9 cellular contexts compared by ENCODE assay signal in the genomic region with DNA sequence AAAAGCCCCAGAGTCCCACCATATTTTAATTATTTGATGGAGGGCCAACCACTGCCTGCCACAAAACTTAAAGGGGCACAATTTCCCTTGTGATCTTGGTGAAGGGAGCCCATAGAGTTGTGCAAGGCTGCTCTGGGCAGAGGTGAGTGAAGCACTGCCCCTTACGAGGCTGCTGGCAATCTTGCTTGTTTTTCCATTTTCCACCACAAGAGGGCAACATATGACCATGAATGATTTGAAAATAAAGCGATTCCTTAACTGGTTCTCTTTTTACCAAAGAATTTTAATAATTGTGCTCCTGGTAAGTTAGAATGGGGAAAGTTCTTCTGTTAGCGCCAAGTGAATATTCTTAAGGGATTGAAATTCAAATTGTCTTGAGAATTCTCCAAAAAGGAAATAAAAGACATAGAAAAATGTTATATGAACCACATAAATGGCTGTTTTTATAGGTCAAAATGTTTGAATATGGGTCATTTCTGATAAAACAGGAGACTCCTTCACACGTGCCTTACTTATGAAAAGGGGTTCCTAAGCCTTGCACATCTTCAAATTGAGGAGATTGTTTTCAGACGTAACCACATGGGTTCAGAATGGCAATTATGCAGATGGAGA. TPM values are rescaled to one million over a fixed set of nuclear protein-coding genes. Genes with fewer than 3 reads are reported as not detected.
DNase-seq lines count a peak whose midpoint lies in the region; ATAC-seq, FAIRE-seq and TF ChIP-seq lines count a peak whose summit lies in the region.
"Had no signal": no experiment of that assay in that cellular context is flagged by ENCODE, and none has a peak within 500 bp of the region (broad histone marks: within the 10 kb centered on the region; RNA-seq: fewer than 3 reads in every experiment).

No MANE protein-coding gene starts in this region.

- DNase-seq in D721Med (ENCODE audit: insufficient read length, low spot score) = no peak
- peak; percentile 89 for DNase-seq in NAMALWA (ENCODE audit: low spot score)
- peak; percentile 43 for DNase-seq in SW480 (ENCODE audit: low spot score)
- peak; percentile 48 for DNase-seq in activated naive CD8-positive, alpha-beta T cell treated with anti-CD3 and anti-CD28 coated beads, Interleukin-2, amount 50 U/mL, for 24 hours
- peak in 1 of 2 donors; percentile 60 for DNase-seq in heart right ventricle
- DNase-seq in sigmoid colon = peak; percentile 73
- no peak for DNase-seq in GF-D8 (lab: John Stamatoyannopoulos, UW)

- no peak for FAIRE-seq in D721Med (lab: Jason Lieb, UNC)

- H3K36me3 ChIP-seq in heart right ventricle = no peaks in the 10 kb centered on the region
- no peaks in the 10 kb centered on the region for H3K36me3 ChIP-seq in sigmoid colon

- H3K36me3 Mint-ChIP-seq in activated naive CD8-positive, alpha-beta T cell treated with anti-CD3 and anti-CD28 coated beads, Interleukin-2, amount 50 U/mL, for 24 hours (ENCODE audit: low read depth) = no peaks in the 10 kb centered on the region
- H3K36me3 Mint-ChIP-seq: activated naive CD8-positive, alpha-beta T cell had no signal

- no peak overlapping the region for H3K4me3 Mint-ChIP-seq in activated naive CD8-positive, alpha-beta T cell treated with anti-CD3 and anti-CD28 coated beads, Interleukin-2, amount 50 U/mL, for 24 hours
- H3K4me3 Mint-ChIP-seq: activated naive CD8-positive, alpha-beta T cell had no signal

- no peaks in the 10 kb centered on the region for H3K9me3 Mint-ChIP-seq in activated naive CD8-positive, alpha-beta T cell treated with anti-CD3 and anti-CD28 coated beads, Interleukin-2, amount 50 U/mL, for 24 hours

- H3K4me1 ChIP-seq in heart right ventricle (peaks cover 0 to 43% (median 10%) of the 10 kb centered on the region in 9 donors), sigmoid colon (peaks cover 0 to 17% (median 4%) of the 10 kb centered on the region in 4 donors)

- no peaks in the 10 kb centered on the region for H3K27me3 Mint-ChIP-seq in activated naive CD8-positive, alpha-beta T cell treated with anti-CD3 and anti-CD28 coated beads, Interleukin-2, amount 50 U/mL, for 24 hours
- H3K27me3 Mint-ChIP-seq: activated naive CD8-positive, alpha-beta T cell had no signal

- TF ChIP-seq CTCF in D721Med (IDR thresholded peaks at IDR 0.05; ENCODE audit: insufficient read depth, missing control alignments) (peak; percentile 75), heart right ventricle (IDR thresholded peaks at IDR 0.05) (peak; percentile 60 to 84 (median 81)), sigmoid colon (IDR thresholded peaks at IDR 0.05) (peak; percentile 48 to 77 (median 72))

- TF ChIP-seq POLR2A in sigmoid colon (IDR thresholded peaks at IDR 0.05) = no peak

- WGBS in heart right ventricle, 2 donors = 21 to 24% methylated on average over 5 of the region's 5 CpGs
- whole genome bisulfite sequencing in sigmoid colon, 2 donors = 23 to 32% methylated on average over 5 of the region's 5 CpGs

- TF ChIP-seq EP300 in sigmoid colon (IDR thresholded peaks at IDR 0.05) = no peak

- intact Hi-C loops in heart right ventricle (cut with DNase I) = loop anchor here (2.0 to 10.0 kb wide), 9 partner anchors 516 to 631 kb away; no protein-coding TSS in a partner anchor
- intact Hi-C loops in sigmoid colon (cut with DNase I) = loop anchor here (1.0 to 5.0 kb wide), 5 partner anchors 56 to 627 kb away; a partner anchor contains a TSS

- H3K27ac ChIP-seq in heart right ventricle = no peak overlapping the region
- H3K27ac ChIP-seq in sigmoid colon = no peak overlapping the region

- H3K27me3 ChIP-seq in heart right ventricle (no peaks in the 10 kb centered on the region), sigmoid colon (no peaks in the 10 kb centered on the region)

- H3K4me3 ChIP-seq in heart right ventricle = no peak overlapping the region
- no peak overlapping the region for H3K4me3 ChIP-seq in sigmoid colon

- H3K27ac Mint-ChIP-seq in activated naive CD8-positive, alpha-beta T cell treated with anti-CD3 and anti-CD28 coated beads, Interleukin-2, amount 50 U/mL, for 24 hours = no peak overlapping the region
- H3K27ac Mint-ChIP-seq: activated naive CD8-positive, alpha-beta T cell had no signal

- ATAC-seq in GM21528 (IDR thresholded peaks at IDR 0.05; ENCODE audit: low FRiP score, unreplicated experiment) (peak; percentile 54), heart right ventricle (peak in 7 of 8 donors; percentile 59 to 67 (median 63))
- no peak for ATAC-seq in activated naive CD8-positive, alpha-beta T cell treated with anti-CD3 and anti-CD28 coated beads, Interleukin-2, amount 50 U/mL, for 24 hours

- no peaks in the 10 kb centered on the region for H3K4me1 Mint-ChIP-seq in activated naive CD8-positive, alpha-beta T cell treated with anti-CD3 and anti-CD28 coated beads, Interleukin-2, amount 50 U/mL, for 24 hours

- no peaks in the 10 kb centered on the region for H3K9me3 ChIP-seq in heart right ventricle
- no peaks in the 10 kb centered on the region for H3K9me3 ChIP-seq in sigmoid colon

RNA-seq across cellular contexts. Expression of a gene that starts 22.7 kb away (rescaled TPM):
- 100 to 1,000 TPM; 223 to 363 (median 270) TPM for total RNA-seq in heart right ventricle
- 10 to 100 TPM; 20.4 to 86.1 TPM for polyA plus RNA-seq in heart right ventricle
- total RNA-seq in sigmoid colon = 10 to 100 TPM; 53.3 to 59.6 (median 55.9) TPM
- polyA plus RNA-seq in sigmoid colon = 10 to 100 TPM; 36.1 to 59.0 (median 53.5) TPM

Comparison
In these comparisons a context has a peak if more than half of its experiments do, and no peak if none do; other contexts are left out.
1. DNase-seq: peak in NAMALWA (single experiment), SW480 (single experiment), activated naive CD8-positive, alpha-beta T cell treated with anti-CD3 and anti-CD28 coated beads, Interleukin-2, amount 50 U/mL, for 24 hours (single experiment) and sigmoid colon (single experiment); none in D721Med (single experiment) and GF-D8 (single experiment).
2. Peak in every context shown above with its lines, with median percentiles within 50 percentile points of each other: CTCF ChIP-seq.